Comparison of ENCODE assay signal across 16 cellular contexts in genomic region chr2:217438821-217439220, GRCh38.
A peak's percentile ranks its signal among the peaks of the same experiment; 100 is the strongest.
DNase-seq lines count a peak whose midpoint lies in the region; ATAC-seq, FAIRE-seq and TF ChIP-seq lines count a peak whose summit lies in the region.
"Had no signal": no experiment of that assay in that cellular context is flagged by ENCODE, and none has a peak within 500 bp of the region (broad histone marks: within the 10 kb centered on the region; RNA-seq: fewer than 3 reads in every experiment).

No MANE protein-coding gene starts in this region.

- no peaks in the 10 kb centered on the region for H3K36me3 ChIP-seq in endodermal cell (ENCODE audit: control insufficient read depth, insufficient read depth, low read length)
- H3K36me3 ChIP-seq: stomach had no signal

- H3K36me3 Mint-ChIP-seq in endodermal cell (ENCODE audit: low read depth), result no peaks in the 10 kb centered on the region

- WGBS in endodermal cell (ENCODE audit: insufficient coverage in 1 of 2, insufficient read length in 1 of 2), 2 experiments, result 94 to 100% methylated on average over 1 of the region's 1 CpG

- H3K27me3 ChIP-seq in endodermal cell (ENCODE audit: control insufficient read depth, insufficient read depth, low read length, poor library complexity, severe bottlenecking), result no peaks in the 10 kb centered on the region
- H3K27me3 ChIP-seq: stomach had no signal

- FAIRE-seq in GM18507 (lab: Jason Lieb, UNC), result peak; percentile 60
- FAIRE-seq: colon, GM12892, H54 had no signal

- no peak overlapping the region for H3K27ac ChIP-seq in endodermal cell (ENCODE audit: low read depth, low read length)

- TF ChIP-seq CTCF in endodermal cell (conservative IDR thresholded peaks at IDR 0.05), result no peak

- no peak overlapping the region for H3K4me3 ChIP-seq in endodermal cell (ENCODE audit: low read length)
- H3K4me3 ChIP-seq: stomach had no signal

- peaks cover 28% of the 10 kb centered on the region for H3K4me1 Mint-ChIP-seq in endodermal cell

- no peaks in the 10 kb centered on the region for H3K9me3 Mint-ChIP-seq in endodermal cell

- H3K27me3 Mint-ChIP-seq in endodermal cell (ENCODE audit: insufficient read depth), result no peaks in the 10 kb centered on the region

- H3K4me3 Mint-ChIP-seq in endodermal cell, result no peak overlapping the region
- H3K4me3 Mint-ChIP-seq: neural crest cell had no signal

- H3K27ac Mint-ChIP-seq in endodermal cell, result peak overlapping the region; percentile 15

- no peak for DNase-seq in GM18507 (ENCODE audit: extremely low spot score, insufficient read length, low read depth)
- DNase-seq in endodermal cell, result no peak
- no peak for DNase-seq in activated CD4-positive, CD25-positive, alpha-beta regulatory T cell (lab: John Stamatoyannopoulos, UW)
- no peak for DNase-seq in NCI-H446 treated with DMSO at 0.1 percent for 48 hours (lab: John Stamatoyannopoulos, UW)
- DNase-seq: activated CD8-positive, alpha-beta memory T cell treated with anti-CD3 and anti-CD28 coated beads, Interleukin-2, amount 50 U/mL, for 4 hours; NCI-H2171 treated with DMSO at 0.1 percent for 48 hours; stomach had no signal

- H3K4me1 ChIP-seq in endodermal cell (ENCODE audit: control insufficient read depth, insufficient read depth, low read length), result peaks cover 14% of the 10 kb centered on the region

- peak; percentile 47 for ATAC-seq in GM21381 (IDR thresholded peaks at IDR 0.05; ENCODE audit: unreplicated experiment)
- peak; percentile 36 for ATAC-seq in HG03045 (IDR thresholded peaks at IDR 0.05; ENCODE audit: unreplicated experiment)
- ATAC-seq in HG03571 (IDR thresholded peaks at IDR 0.05; ENCODE audit: unreplicated experiment), result no peak
- no peak for ATAC-seq in HG02759 (IDR thresholded peaks at IDR 0.05; ENCODE audit: unreplicated experiment)
- ATAC-seq: esophagus mucosa had no signal

- H3K9ac ChIP-seq in endodermal cell (ENCODE audit: extremely low read depth, low read length, poor library complexity, severe bottlenecking), result no peak overlapping the region

- no peaks in the 10 kb centered on the region for H3K9me3 ChIP-seq in endodermal cell (ENCODE audit: control insufficient read depth, low read length)
- H3K9me3 ChIP-seq: stomach had no signal

Comparison
In these comparisons a context has a peak if more than half of its experiments do, and no peak if none do; other contexts are left out.
1. ATAC-seq: peak in GM21381 (single experiment) and HG03045 (single experiment); none in HG03571 (single experiment) and HG02759 (single experiment).